In the genomic region with DNA sequence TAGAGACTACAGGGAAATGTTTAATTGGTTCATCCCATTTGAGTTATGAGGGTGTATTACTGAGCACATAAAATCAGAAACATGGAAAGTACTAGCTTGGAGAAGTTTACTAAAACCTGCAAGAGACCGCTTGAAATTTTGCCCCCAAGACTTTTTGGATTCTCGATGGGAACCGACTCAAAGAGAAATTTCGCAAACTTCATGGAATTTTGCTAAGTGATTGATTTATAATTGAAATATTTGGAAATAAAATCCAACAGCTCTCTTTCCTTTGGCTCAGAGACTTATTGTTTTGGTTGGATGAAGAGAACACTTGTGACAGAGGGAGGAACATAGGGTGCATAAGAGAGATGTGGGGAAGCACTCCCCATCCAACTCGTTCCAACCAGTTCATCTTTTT, we compare ENCODE assay signal across 17 cellular contexts.
DNase-seq lines count a peak whose midpoint lies in the region; ATAC-seq, FAIRE-seq and TF ChIP-seq lines count a peak whose summit lies in the region.
"Had no signal": no experiment of that assay in that cellular context is flagged by ENCODE, and none has a peak within 500 bp of the region (broad histone marks: within the 10 kb centered on the region; RNA-seq: fewer than 3 reads in every experiment).

No MANE protein-coding gene starts in this region.

- TF ChIP-seq RAD21 in HepG2 (CRISPR knock-in tag; IDR thresholded peaks at IDR 0.05): no peak

- no peak overlapping the region for H3K27ac ChIP-seq in HepG2 (ENCODE audit: extremely low read length, insufficient read depth, low read length)
- no peak overlapping the region for H3K27ac ChIP-seq in right lobe of liver
- H3K27ac ChIP-seq in gastroesophageal sphincter: no peak overlapping the region
- H3K27ac ChIP-seq in uterus: peak overlapping the region; percentile 65 to 72
- H3K27ac ChIP-seq: 22Rv1, A549 had no signal

- H3K36me3 ChIP-seq in HepG2 (replicated peaks in 1 of 2; ENCODE audit: control insufficient read depth in 1 of 2, insufficient read depth in 2 of 2, low read length in 2 of 2) (no peaks in the 10 kb centered on the region), right lobe of liver (no peaks in the 10 kb centered on the region), gastroesophageal sphincter (no peaks in the 10 kb centered on the region), uterus (no peaks in the 10 kb centered on the region)

- FAIRE-seq in HepG2 (lab: Jason Lieb, UNC) (peak; percentile 23), HTR-8/SVneo (lab: Jason Lieb, UNC) (no peak)
- FAIRE-seq: A549, H1 had no signal

- no peak overlapping the region for H2AFZ ChIP-seq in HepG2 (ENCODE audit: low read length)

- no peaks in the 10 kb centered on the region for H3K4me1 Mint-ChIP-seq in WTC11
- H3K4me1 Mint-ChIP-seq: CD14-positive monocyte; CD4-positive, alpha-beta memory T cell had no signal

- 88% methylated on average over 5 of the region's 5 CpGs for WGBS in HepG2 (ENCODE audit: low lambda C conversion rate)
- WGBS in right lobe of liver (ENCODE audit: insufficient coverage, low coverage, low lambda C conversion rate, missing lambda C conversion rate): 91% methylated on average over 4 of the region's 5 CpGs
- WGBS in gastroesophageal sphincter (ENCODE audit: low coverage in 1 of 2), 2 donors: 84 to 85% methylated on average over 5 of the region's 5 CpGs

- H3K9me3 ChIP-seq in HepG2 (ENCODE audit: low read length): no peaks in the 10 kb centered on the region
- H3K9me3 ChIP-seq in right lobe of liver: no peaks in the 10 kb centered on the region
- H3K9me3 ChIP-seq in gastroesophageal sphincter: no peaks in the 10 kb centered on the region
- no peaks in the 10 kb centered on the region for H3K9me3 ChIP-seq in uterus
- H3K9me3 ChIP-seq: A549 had no signal

- CTCF ChIA-PET in HepG2 (lab: Yijun Ruan, JAX; ENCODE audit: low intra/inter-chr PET ratio, low total read pairs) (no interaction called here), WTC11 (lab: Charles Lee) (no interaction called here)

- ATAC-seq in HepG2: no peak
- ATAC-seq in right lobe of liver: no peak
- ATAC-seq in gastroesophageal sphincter: peak; percentile 72
- ATAC-seq in WTC11: no peak
- ATAC-seq in GM21447 (IDR thresholded peaks at IDR 0.05; ENCODE audit: unreplicated experiment): no peak
- ATAC-seq: A549 had no signal

- TF ChIP-seq EP300 in HepG2 (IDR thresholded peaks at IDR 0.05; ENCODE audit: low read depth in 2 of 2, low read length in 2 of 2): no peak
- no peak for TF ChIP-seq EP300 in HepG2 (CRISPR knock-in tag; IDR thresholded peaks at IDR 0.05; ENCODE audit: borderline replicate concordance)
- no peak for TF ChIP-seq EP300 in gastroesophageal sphincter (IDR thresholded peaks at IDR 0.05)

- no TSS peak for BruUV-seq in HepG2 (replicated peaks; lab: Mats Ljungman, UMichigan)

- TF ChIP-seq CTCF in HepG2 (CRISPR knock-in tag; IDR thresholded peaks at IDR 0.05) (no peak), right lobe of liver (IDR thresholded peaks at IDR 0.05) (no peak), gastroesophageal sphincter (IDR thresholded peaks at IDR 0.05) (no peak), uterus (IDR thresholded peaks at IDR 0.05) (no peak), WTC11 (IDR thresholded peaks at IDR 0.05) (no peak)

- no peaks in the 10 kb centered on the region for H3K27me3 Mint-ChIP-seq in WTC11 (ENCODE audit: low read depth)
- H3K27me3 Mint-ChIP-seq: CD4-positive, alpha-beta memory T cell had no signal

- no peak overlapping the region for H3K4me2 ChIP-seq in HepG2 (ENCODE audit: low read depth, low read length)
- H3K4me2 ChIP-seq: A549 had no signal

- H3K36me3 Mint-ChIP-seq in WTC11: no peaks in the 10 kb centered on the region
- H3K36me3 Mint-ChIP-seq: CD14-positive monocyte; CD4-positive, alpha-beta memory T cell had no signal

- intact Hi-C loops in HepG2 (cut with micrococcal nuclease; ENCODE audit: unreplicated experiment) (no loop called here), right lobe of liver (cut with DNase I) (no loop called here), uterus (cut with DNase I; ENCODE audit: low total_unique reads) (no loop called here)

- H3K4me3 ChIP-seq in HepG2 (replicated peaks in 1 of 3; ENCODE audit: insufficient read depth in 1 of 3, low read depth in 2 of 3, low read length in 3 of 3) (no peak overlapping the region), right lobe of liver (no peak overlapping the region), gastroesophageal sphincter (no peak overlapping the region), uterus (no peak overlapping the region)
- H3K4me3 ChIP-seq: A549 had no signal

- H3K9ac ChIP-seq in HepG2 (ENCODE audit: insufficient read depth, low read depth, low read length): no peak overlapping the region

- H3K79me2 ChIP-seq in HepG2 (ENCODE audit: insufficient read depth, low read length): no peaks in the 10 kb centered on the region

- no peak overlapping the region for H3K27ac Mint-ChIP-seq in WTC11
- H3K27ac Mint-ChIP-seq: CD14-positive monocyte; CD4-positive, alpha-beta memory T cell; H9 had no signal

- POLR2A ChIA-PET in HepG2 (lab: Yijun Ruan, JAX): no interaction called here
- POLR2A ChIA-PET in WTC11 (lab: Charles Lee): no interaction called here

- H3K27me3 ChIP-seq in HepG2 (ENCODE audit: control insufficient read depth in 1 of 2, insufficient read depth in 2 of 2, low read length in 2 of 2) (no peaks in the 10 kb centered on the region), right lobe of liver (no peaks in the 10 kb centered on the region), gastroesophageal sphincter (no peaks in the 10 kb centered on the region), uterus (no peaks in the 10 kb centered on the region)

- no peak overlapping the region for H3K4me3 Mint-ChIP-seq in WTC11
- H3K4me3 Mint-ChIP-seq: CD4-positive, alpha-beta memory T cell; H9 had no signal

- H3K9me3 Mint-ChIP-seq in WTC11: no peaks in the 10 kb centered on the region
- H3K9me3 Mint-ChIP-seq: CD4-positive, alpha-beta memory T cell; H9 had no signal

- H3K4me1 ChIP-seq in HepG2 (ENCODE audit: insufficient read depth, low read length) (peaks cover 23% of the 10 kb centered on the region), right lobe of liver (no peaks in the 10 kb centered on the region), gastroesophageal sphincter (peaks cover 0 to 5% (median 3%) of the 10 kb centered on the region in 3 donors), uterus (no peaks in the 10 kb centered on the region)
- H3K4me1 ChIP-seq: A549 had no signal

- DNase-seq in HepG2 (ENCODE audit: low spot score): no peak
- DNase-seq in right lobe of liver: no peak
- no peak for DNase-seq in uterus
- no peak for DNase-seq in WTC11 (ENCODE audit: low spot score)
- DNase-seq in HTR-8/SVneo (ENCODE audit: insufficient read length, low spot score): no peak
- DNase-seq: AML-193; CD4-positive, alpha-beta memory T cell; DMS153; DMS79; GDM1; H9 had no signal

- in situ Hi-C loops in HepG2 (cut with HindIII; ENCODE audit: extremely low pct_ligation_motif_present, low pct_unique_long_range_greater_than_20kb): no loop called here

- no peak for TF ChIP-seq POLR2A in HepG2 (IDR thresholded peaks at IDR 0.05; ENCODE audit: insufficient read depth in 1 of 2, low read depth in 2 of 2, low read length in 2 of 2)
- no peak for TF ChIP-seq POLR2A in right lobe of liver (IDR thresholded peaks at IDR 0.05)
- no peak for TF ChIP-seq POLR2A in gastroesophageal sphincter (IDR thresholded peaks at IDR 0.05)
- no peak for TF ChIP-seq POLR2A in uterus (IDR thresholded peaks at IDR 0.05)

- no peaks in the 10 kb centered on the region for H4K20me1 ChIP-seq in HepG2 (ENCODE audit: insufficient read depth, low read length)

TF ChIP-seq in HepG2, 621 proteins besides CTCF, POLR2A, EP300 and RAD21 (continues in another document):
- TF ChIP-seq ZNF879 (CRISPR knock-in tag; IDR thresholded peaks at IDR 0.05): no peak
- no peak for TF ChIP-seq ZNF513 (CRISPR knock-in tag; conservative IDR thresholded peaks at IDR 0.05)

TF ChIP-seq in WTC11, 78 proteins besides CTCF, POLR2A, EP300 and RAD21 (continues in another document):
- TF ChIP-seq AFF4 (CRISPR knock-in tag; IDR thresholded peaks at IDR 0.05; ENCODE audit: borderline replicate concordance): no peak
- no peak for TF ChIP-seq ZNF416 (CRISPR knock-in tag; IDR thresholded peaks at IDR 0.05)
- TF ChIP-seq, protein P1, sequence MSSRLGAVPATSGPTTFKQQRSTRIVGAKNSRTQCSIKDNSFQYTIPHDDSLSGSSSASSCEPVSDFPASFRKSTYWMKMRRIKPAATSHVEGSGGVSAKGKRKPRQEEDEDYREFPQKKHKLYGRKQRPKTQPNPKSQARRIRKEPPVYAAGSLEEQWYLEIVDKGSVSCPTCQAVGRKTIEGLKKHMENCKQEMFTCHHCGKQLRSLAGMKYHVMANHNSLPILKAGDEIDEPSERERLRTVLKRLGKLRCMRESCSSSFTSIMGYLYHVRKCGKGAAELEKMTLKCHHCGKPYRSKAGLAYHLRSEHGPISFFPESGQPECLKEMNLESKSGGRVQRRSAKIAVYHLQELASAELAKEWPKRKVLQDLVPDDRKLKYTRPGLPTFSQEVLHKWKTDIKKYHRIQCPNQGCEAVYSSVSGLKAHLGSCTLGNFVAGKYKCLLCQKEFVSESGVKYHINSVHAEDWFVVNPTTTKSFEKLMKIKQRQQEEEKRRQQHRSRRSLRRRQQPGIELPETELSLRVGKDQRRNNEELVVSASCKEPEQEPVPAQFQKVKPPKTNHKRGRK (CRISPR knock-in tag; IDR thresholded peaks at IDR 0.05; ENCODE audit: borderline replicate concordance): no peak

Comparison
In these comparisons a context has a peak if more than half of its experiments do, and no peak if none do; other contexts are left out.
1. H3K27ac ChIP-seq: peak in uterus (2 of 2); none in HepG2 (single experiment), right lobe of liver (0 of 3) and gastroesophageal sphincter (0 of 4).